17 cellular contexts compared by ENCODE assay signal in the genomic region with DNA sequence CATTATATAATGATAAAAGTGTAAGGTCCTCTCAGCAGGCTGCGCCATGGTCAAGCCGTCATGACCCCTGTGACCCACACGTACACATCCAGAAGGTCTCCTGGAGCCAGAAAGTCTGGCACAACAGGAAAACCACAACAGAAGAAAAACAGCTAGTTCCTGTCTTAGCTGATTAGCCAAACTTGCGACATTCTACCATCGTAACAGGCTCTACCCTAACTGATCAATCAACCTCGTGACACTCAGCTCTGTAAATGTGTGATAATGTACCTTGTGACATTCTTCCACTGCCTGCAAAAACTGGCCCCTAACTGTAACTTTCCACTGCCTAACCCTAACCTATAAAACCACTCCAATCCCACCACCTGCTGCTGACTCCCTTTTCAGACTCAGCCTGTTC.
"Had no signal": no experiment of that assay in that cellular context is flagged by ENCODE, and none has a peak within 500 bp of the region (broad histone marks: within the 10 kb centered on the region; RNA-seq: fewer than 3 reads in every experiment).

No MANE protein-coding gene starts in this region.

- H3K4me3 Mint-ChIP-seq: activated CD4-positive, alpha-beta T cell treated with anti-CD3 and anti-CD28 coated beads, Interleukin-2, amount 10 ng/mL, durations not matched to agents 7 days and 5 days; activated naive CD8-positive, alpha-beta T cell treated with anti-CD3 and anti-CD28 coated beads, Interleukin-2, amount 10 ng/mL, durations not matched to agents 7 days and 5 days; mesothelial cell of epicardium; nephron progenitor cell had no signal

- H3K4me3 ChIP-seq: heart left ventricle, right atrium auricular region, tibial artery had no signal

- H3K9me3 ChIP-seq: right atrium auricular region had no signal

- DNase-seq: activated CD4-positive, alpha-beta T cell treated with anti-CD3 and anti-CD28 coated beads, Interleukin-2, amount 10 ng/mL, durations not matched to agents 7 days and 5 days; activated CD8-positive, alpha-beta memory T cell treated with anti-CD3 and anti-CD28 coated beads for 24 hours; activated naive CD4-positive, alpha-beta T cell; activated naive CD8-positive, alpha-beta T cell treated with anti-CD3 and anti-CD28 coated beads, Interleukin-2, amount 10 ng/mL, durations not matched to agents 7 days and 5 days; anterior cingulate cortex; brain microvascular endothelial cell; cortex of kidney; effector CD8-positive, alpha-beta T cell; foreskin keratinocyte; heart left ventricle; nephron progenitor cell; stimulated activated CD4-positive, alpha-beta T cell treated with anti-CD3 and anti-CD28 coated beads, Interleukin-4, amount 100 ng/mL, for 24 hours; stimulated activated naive CD4-positive, alpha-beta T cell; tibial artery had no signal

- H3K4me1 ChIP-seq: foreskin keratinocyte, heart left ventricle, right atrium auricular region, tibial artery had no signal

- H3K4me1 Mint-ChIP-seq: activated CD4-positive, alpha-beta T cell treated with anti-CD3 and anti-CD28 coated beads, Interleukin-2, amount 10 ng/mL, durations not matched to agents 7 days and 5 days; activated naive CD8-positive, alpha-beta T cell treated with anti-CD3 and anti-CD28 coated beads, Interleukin-2, amount 10 ng/mL, durations not matched to agents 7 days and 5 days; mesothelial cell of epicardium had no signal

- H3K27me3 ChIP-seq: brain microvascular endothelial cell, foreskin keratinocyte, heart left ventricle, right atrium auricular region, tibial artery had no signal

- H3K36me3 Mint-ChIP-seq: activated naive CD8-positive, alpha-beta T cell treated with anti-CD3 and anti-CD28 coated beads, Interleukin-2, amount 10 ng/mL, durations not matched to agents 7 days and 5 days; mesothelial cell of epicardium had no signal

- H3K27me3 Mint-ChIP-seq: activated CD4-positive, alpha-beta T cell treated with anti-CD3 and anti-CD28 coated beads, Interleukin-2, amount 10 ng/mL, durations not matched to agents 7 days and 5 days; activated naive CD8-positive, alpha-beta T cell treated with anti-CD3 and anti-CD28 coated beads, Interleukin-2, amount 10 ng/mL, durations not matched to agents 7 days and 5 days; progenitor cell of endocrine pancreas had no signal

- H3K27ac Mint-ChIP-seq: activated CD4-positive, alpha-beta T cell treated with anti-CD3 and anti-CD28 coated beads, Interleukin-2, amount 10 ng/mL, durations not matched to agents 7 days and 5 days; activated naive CD8-positive, alpha-beta T cell treated with anti-CD3 and anti-CD28 coated beads, Interleukin-2, amount 10 ng/mL, durations not matched to agents 7 days and 5 days; mesothelial cell of epicardium; nephron progenitor cell; progenitor cell of endocrine pancreas had no signal

- H3K27ac ChIP-seq: brain microvascular endothelial cell, foreskin keratinocyte, heart left ventricle, right atrium auricular region, tibial artery had no signal

- ATAC-seq: foreskin keratinocyte, heart left ventricle had no signal

- H3K36me3 ChIP-seq: brain microvascular endothelial cell, heart left ventricle, right atrium auricular region, tibial artery had no signal
